1 cellular context compared by ENCODE assay signal in genomic region chr5:112976432-112977309, GRCh38.
TF ChIP-seq lines count a peak whose summit lies in the region.

TSS of gene DCP2 (plus strand) at chr5:112976798. CDS start at chr5:112976934, 136 bp downstream.

TF ChIP-seq in HepG2, 621 proteins besides CTCF, POLR2A, EP300 and RAD21 (continued from another document and continues in another):
- no peak; the same call in 1 of the 2 replicates for TF ChIP-seq ZNF280B (CRISPR knock-in tag; IDR thresholded peaks at IDR 0.05; ENCODE audit: borderline replicate concordance)
- no peak for TF ChIP-seq ATAD3A (CRISPR knock-in tag; IDR thresholded peaks at IDR 0.05)
- peak; percentile 81; the same call in 1 of the 2 replicates for TF ChIP-seq IRF9 (CRISPR knock-in tag; IDR thresholded peaks at IDR 0.05; ENCODE audit: borderline replicate concordance)
- no peak for TF ChIP-seq TRIM22 (IDR thresholded peaks at IDR 0.05)
- peak; percentile 91 for TF ChIP-seq RBFOX2 (IDR thresholded peaks at IDR 0.05; ENCODE audit: low read depth, low read length)
- no peak for TF ChIP-seq PCBP2 (optimal IDR thresholded peaks at IDR 0.05; ENCODE audit: low read depth, low read length, poor library complexity, severe bottlenecking)
- no peak for TF ChIP-seq BCLAF1 (IDR thresholded peaks at IDR 0.05)
- TF ChIP-seq SUZ12 (IDR thresholded peaks at IDR 0.05; ENCODE audit: low read depth, low read length), result no peak
- 0 out of 2 replicates have a peak, but pooled peaks have one; percentile 4 for TF ChIP-seq ZNF556 (CRISPR knock-in tag; IDR thresholded peaks at IDR 0.05; ENCODE audit: borderline replicate concordance)
- TF ChIP-seq NCOA2 (CRISPR knock-in tag; IDR thresholded peaks at IDR 0.05), result peak; percentile 54; the same call in 1 of the 2 replicates
- no peak for TF ChIP-seq PRDM4 (CRISPR knock-in tag; IDR thresholded peaks at IDR 0.05; ENCODE audit: borderline replicate concordance)
- no peak for TF ChIP-seq ZNF3 (CRISPR knock-in tag; IDR thresholded peaks at IDR 0.05)
- no peak for TF ChIP-seq TBX3 (IDR thresholded peaks at IDR 0.05; ENCODE audit: borderline replicate concordance)
- no peak for TF ChIP-seq MTA3 (CRISPR knock-in tag; IDR thresholded peaks at IDR 0.05)
- TF ChIP-seq ZNF318 (CRISPR knock-in tag; IDR thresholded peaks at IDR 0.05), result no peak
- TF ChIP-seq ZNF713 (CRISPR knock-in tag; IDR thresholded peaks at IDR 0.05), result no peak
- peak; percentile 19; the same call in 1 of the 2 replicates for TF ChIP-seq ZNF446 (CRISPR knock-in tag; IDR thresholded peaks at IDR 0.05)
- TF ChIP-seq ZNF30 (CRISPR knock-in tag; IDR thresholded peaks at IDR 0.05), result no peak
- TF ChIP-seq ZNF350 (CRISPR knock-in tag; IDR thresholded peaks at IDR 0.05; ENCODE audit: borderline replicate concordance, low read depth), result peak; percentile 79
- TF ChIP-seq FOXP1 (IDR thresholded peaks at IDR 0.05), result no peak
- no peak for TF ChIP-seq FOXP1 (CRISPR knock-in tag; IDR thresholded peaks at IDR 0.05)
- TF ChIP-seq MIER3 (CRISPR knock-in tag; IDR thresholded peaks at IDR 0.05; ENCODE audit: borderline replicate concordance), result 0 out of 2 replicates have a peak, but pooled peaks have one; percentile 35
- TF ChIP-seq YEATS2 (CRISPR knock-in tag; IDR thresholded peaks at IDR 0.05; ENCODE audit: borderline replicate concordance), result peak; percentile 87
- TF ChIP-seq ETV6 (CRISPR knock-in tag; conservative IDR thresholded peaks at IDR 0.05), result peak; percentile 24; the same call in 1 of the 2 replicates
- no peak for TF ChIP-seq FOXK2 (IDR thresholded peaks at IDR 0.05)
- TF ChIP-seq TRAFD1 (CRISPR knock-in tag; IDR thresholded peaks at IDR 0.05; ENCODE audit: borderline replicate concordance), result no peak
- no peak for TF ChIP-seq ZNF619 (CRISPR knock-in tag; IDR thresholded peaks at IDR 0.05)
- no peak for TF ChIP-seq NPAS2 (CRISPR knock-in tag; IDR thresholded peaks at IDR 0.05; ENCODE audit: borderline replicate concordance)
- no peak for TF ChIP-seq ZNF17 (CRISPR knock-in tag; IDR thresholded peaks at IDR 0.05)
- TF ChIP-seq RXRA (CRISPR knock-in tag; IDR thresholded peaks at IDR 0.05), result peak; percentile 48; the same call in 1 of the 2 replicates
- no peak for TF ChIP-seq ZNF513 (CRISPR knock-in tag; conservative IDR thresholded peaks at IDR 0.05)
- TF ChIP-seq ZBTB42 (CRISPR knock-in tag; IDR thresholded peaks at IDR 0.05), result peak; percentile 14; the same call in 1 of the 2 replicates
- peak; percentile 78 for TF ChIP-seq ELF1 (CRISPR knock-in tag; IDR thresholded peaks at IDR 0.05)
